Comparison of ENCODE assay signal across 5 cellular contexts in the genomic region with DNA sequence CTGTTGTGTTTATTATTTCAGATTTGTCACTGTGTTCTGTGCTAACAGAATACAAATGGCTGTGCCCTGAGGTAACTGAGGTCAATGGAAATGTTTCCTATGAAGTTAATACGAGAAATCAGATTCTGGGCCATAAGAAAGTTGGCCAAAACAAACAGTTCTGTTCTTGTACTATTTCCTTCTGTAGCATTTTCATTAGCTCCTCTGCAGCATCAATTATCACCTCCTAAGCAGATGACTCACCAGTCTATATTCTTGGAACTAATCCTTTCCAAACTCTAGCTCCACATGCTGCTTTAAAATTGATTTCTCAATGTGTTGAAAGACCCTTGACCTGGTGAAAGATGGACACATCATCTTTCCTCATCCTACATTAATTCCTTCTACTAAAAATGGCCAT.
"Had no signal": no experiment of that assay in that cellular context is flagged by ENCODE, and none has a peak within 500 bp of the region (broad histone marks: within the 10 kb centered on the region; RNA-seq: fewer than 3 reads in every experiment).

No MANE protein-coding gene starts in this region.

- ATAC-seq: GM23338, K562 had no signal

- H3K27ac Mint-ChIP-seq: GM23338 had no signal

- H3K4me1 Mint-ChIP-seq: GM23338 had no signal

- H3K4me3 Mint-ChIP-seq: GM23338, H9 had no signal

- H3K9me3 Mint-ChIP-seq: GM23338, H9 had no signal

- DNase-seq: H9, HCEC 1CT, IMR-90 had no signal
